Comparison of ENCODE assay signal across 1 cellular context in genomic region chr11:60222141-60222540, GRCh38.
TF ChIP-seq lines count a peak whose summit lies in the region.

No MANE protein-coding gene starts in this region.

TF ChIP-seq in K562, 482 proteins besides CTCF, POLR2A, EP300 and RAD21:
- TF ChIP-seq, protein P1, sequence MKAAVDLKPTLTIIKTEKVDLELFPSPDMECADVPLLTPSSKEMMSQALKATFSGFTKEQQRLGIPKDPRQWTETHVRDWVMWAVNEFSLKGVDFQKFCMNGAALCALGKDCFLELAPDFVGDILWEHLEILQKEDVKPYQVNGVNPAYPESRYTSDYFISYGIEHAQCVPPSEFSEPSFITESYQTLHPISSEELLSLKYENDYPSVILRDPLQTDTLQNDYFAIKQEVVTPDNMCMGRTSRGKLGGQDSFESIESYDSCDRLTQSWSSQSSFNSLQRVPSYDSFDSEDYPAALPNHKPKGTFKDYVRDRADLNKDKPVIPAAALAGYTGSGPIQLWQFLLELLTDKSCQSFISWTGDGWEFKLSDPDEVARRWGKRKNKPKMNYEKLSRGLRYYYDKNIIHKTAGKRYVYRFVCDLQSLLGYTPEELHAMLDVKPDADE (conservative IDR thresholded peaks at IDR 0.05; ENCODE audit: control insufficient read depth, low read depth, low read length) = no peak
- TF ChIP-seq TOE1 (IDR thresholded peaks at IDR 0.05; ENCODE audit: borderline replicate concordance) (no peak), TOE1 (CRISPR knock-in tag; IDR thresholded peaks at IDR 0.05; ENCODE audit: borderline replicate concordance, low read depth) (no peak), CHD1 (IDR thresholded peaks at IDR 0.05; ENCODE audit: low read length) (no peak), U2AF1 (optimal IDR thresholded peaks at IDR 0.05; ENCODE audit: low read depth, low read length) (no peak), TEAD1 (CRISPR knock-in tag; IDR thresholded peaks at IDR 0.05) (no peak), GATA2 (CRISPR knock-in tag; IDR thresholded peaks at IDR 0.05) (no peak), ZNF77 (CRISPR knock-in tag; IDR thresholded peaks at IDR 0.05) (no peak)
- TF ChIP-seq, protein P2, sequence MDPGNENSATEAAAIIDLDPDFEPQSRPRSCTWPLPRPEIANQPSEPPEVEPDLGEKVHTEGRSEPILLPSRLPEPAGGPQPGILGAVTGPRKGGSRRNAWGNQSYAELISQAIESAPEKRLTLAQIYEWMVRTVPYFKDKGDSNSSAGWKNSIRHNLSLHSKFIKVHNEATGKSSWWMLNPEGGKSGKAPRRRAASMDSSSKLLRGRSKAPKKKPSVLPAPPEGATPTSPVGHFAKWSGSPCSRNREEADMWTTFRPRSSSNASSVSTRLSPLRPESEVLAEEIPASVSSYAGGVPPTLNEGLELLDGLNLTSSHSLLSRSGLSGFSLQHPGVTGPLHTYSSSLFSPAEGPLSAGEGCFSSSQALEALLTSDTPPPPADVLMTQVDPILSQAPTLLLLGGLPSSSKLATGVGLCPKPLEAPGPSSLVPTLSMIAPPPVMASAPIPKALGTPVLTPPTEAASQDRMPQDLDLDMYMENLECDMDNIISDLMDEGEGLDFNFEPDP (CRISPR knock-in tag; IDR thresholded peaks at IDR 0.05) = no peak
